In the genomic region with DNA sequence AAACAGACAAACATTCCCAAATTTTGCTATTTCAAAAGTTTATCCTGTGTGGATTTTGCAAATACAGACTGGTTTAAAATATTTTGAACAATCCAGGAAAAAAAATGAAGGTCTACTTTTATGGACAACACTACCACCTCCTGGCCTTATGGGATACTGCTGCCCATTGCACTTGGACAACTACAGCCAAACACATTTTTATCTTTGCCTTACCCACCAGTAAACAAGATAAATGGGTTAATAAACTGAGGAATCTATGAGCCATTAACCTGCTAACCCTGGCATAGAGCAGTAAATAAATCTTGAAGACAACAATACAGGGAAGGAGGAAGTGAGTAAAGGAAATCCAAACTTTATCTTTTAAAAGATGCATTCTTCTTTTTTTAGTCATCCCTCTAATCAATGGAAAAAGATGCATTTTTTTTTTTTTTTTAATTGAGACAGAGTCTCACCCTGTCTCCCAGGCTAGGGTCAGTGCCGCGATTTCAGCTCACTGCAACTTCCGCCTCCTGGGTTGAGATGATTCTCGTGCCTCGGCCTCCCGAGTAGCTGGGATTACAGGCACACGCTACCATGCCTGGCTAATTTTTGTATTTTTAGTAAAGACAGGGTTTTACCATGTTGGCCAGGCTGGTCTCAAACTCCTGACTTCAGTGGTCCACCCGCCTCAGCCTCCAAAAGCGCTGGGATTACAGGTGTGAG, we compare ENCODE assay signal across 1 cellular context.
TF ChIP-seq lines count a peak whose summit lies in the region.

No MANE protein-coding gene starts in this region.

TF ChIP-seq in GM23338, 12 proteins besides CTCF, POLR2A, EP300 and RAD21 (continued from another document):
- TF ChIP-seq, protein P1, sequence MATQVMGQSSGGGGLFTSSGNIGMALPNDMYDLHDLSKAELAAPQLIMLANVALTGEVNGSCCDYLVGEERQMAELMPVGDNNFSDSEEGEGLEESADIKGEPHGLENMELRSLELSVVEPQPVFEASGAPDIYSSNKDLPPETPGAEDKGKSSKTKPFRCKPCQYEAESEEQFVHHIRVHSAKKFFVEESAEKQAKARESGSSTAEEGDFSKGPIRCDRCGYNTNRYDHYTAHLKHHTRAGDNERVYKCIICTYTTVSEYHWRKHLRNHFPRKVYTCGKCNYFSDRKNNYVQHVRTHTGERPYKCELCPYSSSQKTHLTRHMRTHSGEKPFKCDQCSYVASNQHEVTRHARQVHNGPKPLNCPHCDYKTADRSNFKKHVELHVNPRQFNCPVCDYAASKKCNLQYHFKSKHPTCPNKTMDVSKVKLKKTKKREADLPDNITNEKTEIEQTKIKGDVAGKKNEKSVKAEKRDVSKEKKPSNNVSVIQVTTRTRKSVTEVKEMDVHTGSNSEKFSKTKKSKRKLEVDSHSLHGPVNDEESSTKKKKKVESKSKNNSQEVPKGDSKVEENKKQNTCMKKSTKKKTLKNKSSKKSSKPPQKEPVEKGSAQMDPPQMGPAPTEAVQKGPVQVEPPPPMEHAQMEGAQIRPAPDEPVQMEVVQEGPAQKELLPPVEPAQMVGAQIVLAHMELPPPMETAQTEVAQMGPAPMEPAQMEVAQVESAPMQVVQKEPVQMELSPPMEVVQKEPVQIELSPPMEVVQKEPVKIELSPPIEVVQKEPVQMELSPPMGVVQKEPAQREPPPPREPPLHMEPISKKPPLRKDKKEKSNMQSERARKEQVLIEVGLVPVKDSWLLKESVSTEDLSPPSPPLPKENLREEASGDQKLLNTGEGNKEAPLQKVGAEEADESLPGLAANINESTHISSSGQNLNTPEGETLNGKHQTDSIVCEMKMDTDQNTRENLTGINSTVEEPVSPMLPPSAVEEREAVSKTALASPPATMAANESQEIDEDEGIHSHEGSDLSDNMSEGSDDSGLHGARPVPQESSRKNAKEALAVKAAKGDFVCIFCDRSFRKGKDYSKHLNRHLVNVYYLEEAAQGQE (IDR thresholded peaks at IDR 0.05; ENCODE audit: unreplicated experiment): no peak
- TF ChIP-seq, protein P2, sequence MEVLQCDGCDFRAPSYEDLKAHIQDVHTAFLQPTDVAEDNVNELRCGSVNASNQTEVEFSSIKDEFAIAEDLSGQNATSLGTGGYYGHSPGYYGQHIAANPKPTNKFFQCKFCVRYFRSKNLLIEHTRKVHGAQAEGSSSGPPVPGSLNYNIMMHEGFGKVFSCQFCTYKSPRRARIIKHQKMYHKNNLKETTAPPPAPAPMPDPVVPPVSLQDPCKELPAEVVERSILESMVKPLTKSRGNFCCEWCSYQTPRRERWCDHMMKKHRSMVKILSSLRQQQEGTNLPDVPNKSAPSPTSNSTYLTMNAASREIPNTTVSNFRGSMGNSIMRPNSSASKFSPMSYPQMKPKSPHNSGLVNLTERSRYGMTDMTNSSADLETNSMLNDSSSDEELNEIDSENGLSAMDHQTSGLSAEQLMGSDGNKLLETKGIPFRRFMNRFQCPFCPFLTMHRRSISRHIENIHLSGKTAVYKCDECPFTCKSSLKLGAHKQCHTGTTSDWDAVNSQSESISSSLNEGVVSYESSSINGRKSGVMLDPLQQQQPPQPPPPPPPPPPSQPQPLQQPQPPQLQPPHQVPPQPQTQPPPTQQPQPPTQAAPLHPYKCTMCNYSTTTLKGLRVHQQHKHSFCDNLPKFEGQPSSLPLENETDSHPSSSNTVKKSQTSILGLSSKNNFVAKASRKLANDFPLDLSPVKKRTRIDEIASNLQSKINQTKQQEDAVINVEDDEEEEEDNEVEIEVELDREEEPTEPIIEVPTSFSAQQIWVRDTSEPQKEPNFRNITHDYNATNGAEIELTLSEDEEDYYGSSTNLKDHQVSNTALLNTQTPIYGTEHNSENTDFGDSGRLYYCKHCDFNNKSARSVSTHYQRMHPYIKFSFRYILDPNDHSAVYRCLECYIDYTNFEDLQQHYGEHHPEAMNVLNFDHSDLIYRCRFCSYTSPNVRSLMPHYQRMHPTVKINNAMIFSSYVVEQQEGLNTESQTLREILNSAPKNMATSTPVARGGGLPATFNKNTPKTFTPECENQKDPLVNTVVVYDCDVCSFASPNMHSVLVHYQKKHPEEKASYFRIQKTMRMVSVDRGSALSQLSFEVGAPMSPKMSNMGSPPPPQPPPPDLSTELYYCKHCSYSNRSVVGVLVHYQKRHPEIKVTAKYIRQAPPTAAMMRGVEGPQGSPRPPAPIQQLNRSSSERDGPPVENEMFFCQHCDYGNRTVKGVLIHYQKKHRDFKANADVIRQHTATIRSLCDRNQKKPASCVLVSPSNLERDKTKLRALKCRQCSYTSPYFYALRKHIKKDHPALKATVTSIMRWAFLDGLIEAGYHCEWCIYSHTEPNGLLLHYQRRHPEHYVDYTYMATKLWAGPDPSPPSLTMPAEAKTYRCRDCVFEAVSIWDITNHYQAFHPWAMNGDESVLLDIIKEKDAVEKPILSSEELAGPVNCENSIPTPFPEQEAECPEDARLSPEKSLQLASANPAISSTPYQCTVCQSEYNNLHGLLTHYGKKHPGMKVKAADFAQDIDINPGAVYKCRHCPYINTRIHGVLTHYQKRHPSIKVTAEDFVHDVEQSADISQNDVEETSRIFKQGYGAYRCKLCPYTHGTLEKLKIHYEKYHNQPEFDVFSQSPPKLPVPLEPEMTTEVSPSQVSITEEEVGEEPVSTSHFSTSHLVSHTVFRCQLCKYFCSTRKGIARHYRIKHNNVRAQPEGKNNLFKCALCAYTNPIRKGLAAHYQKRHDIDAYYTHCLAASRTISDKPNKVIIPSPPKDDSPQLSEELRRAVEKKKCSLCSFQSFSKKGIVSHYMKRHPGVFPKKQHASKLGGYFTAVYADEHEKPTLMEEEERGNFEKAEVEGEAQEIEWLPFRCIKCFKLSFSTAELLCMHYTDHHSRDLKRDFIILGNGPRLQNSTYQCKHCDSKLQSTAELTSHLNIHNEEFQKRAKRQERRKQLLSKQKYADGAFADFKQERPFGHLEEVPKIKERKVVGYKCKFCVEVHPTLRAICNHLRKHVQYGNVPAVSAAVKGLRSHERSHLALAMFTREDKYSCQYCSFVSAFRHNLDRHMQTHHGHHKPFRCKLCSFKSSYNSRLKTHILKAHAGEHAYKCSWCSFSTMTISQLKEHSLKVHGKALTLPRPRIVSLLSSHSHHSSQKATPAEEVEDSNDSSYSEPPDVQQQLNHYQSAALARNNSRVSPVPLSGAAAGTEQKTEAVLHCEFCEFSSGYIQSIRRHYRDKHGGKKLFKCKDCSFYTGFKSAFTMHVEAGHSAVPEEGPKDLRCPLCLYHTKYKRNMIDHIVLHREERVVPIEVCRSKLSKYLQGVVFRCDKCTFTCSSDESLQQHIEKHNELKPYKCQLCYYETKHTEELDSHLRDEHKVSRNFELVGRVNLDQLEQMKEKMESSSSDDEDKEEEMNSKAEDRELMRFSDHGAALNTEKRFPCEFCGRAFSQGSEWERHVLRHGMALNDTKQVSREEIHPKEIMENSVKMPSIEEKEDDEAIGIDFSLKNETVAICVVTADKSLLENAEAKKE (CRISPR knock-in tag; IDR thresholded peaks at IDR 0.05): no peak
- no peak for TF ChIP-seq ZNF331 (CRISPR knock-in tag; IDR thresholded peaks at IDR 0.05; ENCODE audit: low read depth)
- TF ChIP-seq, protein P3, sequence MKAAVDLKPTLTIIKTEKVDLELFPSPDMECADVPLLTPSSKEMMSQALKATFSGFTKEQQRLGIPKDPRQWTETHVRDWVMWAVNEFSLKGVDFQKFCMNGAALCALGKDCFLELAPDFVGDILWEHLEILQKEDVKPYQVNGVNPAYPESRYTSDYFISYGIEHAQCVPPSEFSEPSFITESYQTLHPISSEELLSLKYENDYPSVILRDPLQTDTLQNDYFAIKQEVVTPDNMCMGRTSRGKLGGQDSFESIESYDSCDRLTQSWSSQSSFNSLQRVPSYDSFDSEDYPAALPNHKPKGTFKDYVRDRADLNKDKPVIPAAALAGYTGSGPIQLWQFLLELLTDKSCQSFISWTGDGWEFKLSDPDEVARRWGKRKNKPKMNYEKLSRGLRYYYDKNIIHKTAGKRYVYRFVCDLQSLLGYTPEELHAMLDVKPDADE (IDR thresholded peaks at IDR 0.05): no peak
- no peak for TF ChIP-seq POLR2AphosphoS5 (IDR thresholded peaks at IDR 0.05; ENCODE audit: low read depth)
